Comparison of ENCODE assay signal across 8 cellular contexts in the genomic region with DNA sequence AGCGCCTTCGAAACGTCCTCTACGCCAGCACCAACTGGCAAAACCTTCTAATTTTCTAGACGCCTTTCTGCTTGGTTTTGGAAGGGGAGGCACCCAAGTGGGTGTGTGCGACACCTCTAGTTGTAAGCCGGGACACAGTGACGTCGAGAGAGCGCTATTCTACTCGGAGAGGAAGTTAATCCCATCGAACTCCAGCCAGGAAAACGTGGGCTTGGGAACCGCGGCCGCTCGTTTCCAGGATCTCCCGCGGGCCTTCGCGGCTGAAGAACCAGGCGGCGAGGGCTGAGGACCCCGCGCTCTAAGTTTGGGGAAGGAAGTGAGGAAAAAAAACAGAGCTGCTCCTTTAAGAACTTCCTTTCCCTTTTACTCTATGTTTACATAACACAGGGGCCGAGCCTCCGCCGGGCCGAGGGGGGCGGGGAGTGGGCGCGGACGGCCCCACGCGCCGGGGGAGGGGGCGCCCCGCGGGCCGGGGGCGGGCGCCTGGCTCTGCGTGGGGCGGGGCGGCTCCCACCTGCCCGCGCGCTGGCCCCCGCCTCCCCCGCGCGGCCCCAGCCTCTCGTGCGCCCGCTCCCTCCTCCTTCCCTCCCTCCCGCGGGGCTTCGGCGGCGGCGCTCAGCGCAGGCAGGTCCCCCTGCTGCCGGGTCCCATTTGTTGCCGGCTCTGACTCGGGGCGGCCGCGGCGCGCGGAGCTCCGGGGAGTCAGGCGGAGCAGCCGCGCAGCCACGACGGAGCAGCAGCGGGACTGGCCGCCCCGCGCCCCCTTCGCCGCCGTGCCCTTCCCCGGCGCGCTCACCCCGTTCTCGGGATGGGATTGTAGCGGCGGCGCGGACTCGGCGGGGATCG. TPM values are rescaled to one million over a fixed set of nuclear protein-coding genes. Genes with fewer than 3 reads are reported as not detected.
A peak's percentile ranks its signal among the peaks of the same experiment; 100 is the strongest.
DNase-seq lines count a peak whose midpoint lies in the region; ATAC-seq and TF ChIP-seq lines count a peak whose summit lies in the region.

A gene with protein sequence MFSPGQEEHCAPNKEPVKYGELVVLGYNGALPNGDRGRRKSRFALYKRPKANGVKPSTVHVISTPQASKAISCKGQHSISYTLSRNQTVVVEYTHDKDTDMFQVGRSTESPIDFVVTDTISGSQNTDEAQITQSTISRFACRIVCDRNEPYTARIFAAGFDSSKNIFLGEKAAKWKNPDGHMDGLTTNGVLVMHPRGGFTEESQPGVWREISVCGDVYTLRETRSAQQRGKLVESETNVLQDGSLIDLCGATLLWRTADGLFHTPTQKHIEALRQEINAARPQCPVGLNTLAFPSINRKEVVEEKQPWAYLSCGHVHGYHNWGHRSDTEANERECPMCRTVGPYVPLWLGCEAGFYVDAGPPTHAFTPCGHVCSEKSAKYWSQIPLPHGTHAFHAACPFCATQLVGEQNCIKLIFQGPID (plus strand): TSS at position 647 of the 846 bp plus-strand sequence. CDS start 250 bp downstream, outside the sequence.

- POLR2A ChIA-PET in AG04449 (lab: Yijun Ruan, JAX) = no interaction called here
- POLR2A ChIA-PET in activated CD4-positive, alpha-beta memory T cell treated with anti-CD3 and anti-CD28 coated beads for 36 hours (lab: Charles Lee) = interaction anchor here (0.9 to 3.3 kb wide), 3 partner anchors 9 to 16 kb away, joined by 3 to 19 read pairs (median 3); no protein-coding TSS in a partner anchor

- ATAC-seq in GM19035 (IDR thresholded peaks at IDR 0.05; ENCODE audit: unreplicated experiment) (peak; percentile 67), HG03342 (IDR thresholded peaks at IDR 0.05; ENCODE audit: unreplicated experiment) (peak; percentile 71)

- no peaks in the 10 kb centered on the region for H3K36me3 Mint-ChIP-seq in activated CD4-positive, alpha-beta memory T cell treated with anti-CD3 and anti-CD28 coated beads for 36 hours

- intact Hi-C loops in activated CD4-positive, alpha-beta memory T cell treated with anti-CD3 and anti-CD28 coated beads for 36 hours (cut with micrococcal nuclease) = loop anchor here (2.0 to 10.0 kb wide), 9 partner anchors 19 to 1151 kb away; a partner anchor contains a TSS
- intact Hi-C loops in lower leg skin (cut with DNase I; ENCODE audit: low total_unique reads) = no loop called here

- peak within 1 kb of the TSS; percentile 90 for H3K4me3 Mint-ChIP-seq in activated CD4-positive, alpha-beta memory T cell treated with anti-CD3 and anti-CD28 coated beads for 36 hours

- peak within 1 kb of the TSS; percentile 68 for H3K4me3 ChIP-seq in AG04449 (ENCODE audit: low read depth, low read length)
- H3K4me3 ChIP-seq in lower leg skin (ENCODE audit: low read depth, poor library complexity, severe bottlenecking) = peak within 1 kb of the TSS; percentile 94

- H3K9me3 Mint-ChIP-seq in activated CD4-positive, alpha-beta memory T cell treated with anti-CD3 and anti-CD28 coated beads for 36 hours = no peaks in the 10 kb centered on the region

- H3K27me3 Mint-ChIP-seq in activated CD4-positive, alpha-beta memory T cell treated with anti-CD3 and anti-CD28 coated beads for 36 hours = peaks cover 11% of the 10 kb centered on the region

- DNase-seq in AG04449 (ENCODE audit: low read depth, low spot score) (no peak), NCI-H69 (lab: John Stamatoyannopoulos, UW) (peak; percentile 97), dermis microvascular lymphatic vessel endothelial cell (ENCODE audit: low read depth in 2 of 2) (peak; percentile 33 to 65), lower leg skin (ENCODE audit: low spot score in 2 of 2) (peak; percentile 66 to 96)
- peak; percentile 80 for DNase-seq in activated CD4-positive, alpha-beta memory T cell treated with anti-CD3 and anti-CD28 coated beads for 36 hours
- DNase-seq in stimulated activated CD4-positive, alpha-beta T cell treated with anti-CD3 and anti-CD28 coated beads, Interleukin-4, amount 100 ng/mL, for 24 hours = peak; percentile 75

- TF ChIP-seq POLR2A in lower leg skin (IDR thresholded peaks at IDR 0.05) = peak in 1 of 2 donors; percentile 30

- peak within 1 kb of the TSS; percentile 83 for H3K27ac Mint-ChIP-seq in activated CD4-positive, alpha-beta memory T cell treated with anti-CD3 and anti-CD28 coated beads for 36 hours

- CTCF ChIA-PET in AG04449 (lab: Yijun Ruan, JAX) = interaction anchor here (0.7 to 4.2 kb wide), 10 partner anchors 9 to 384 kb away, joined by 3 to 16 read pairs (median 4); no protein-coding TSS in a partner anchor
- CTCF ChIA-PET in activated CD4-positive, alpha-beta memory T cell treated with anti-CD3 and anti-CD28 coated beads for 36 hours (lab: Charles Lee) = interaction anchor here (0.6 to 2.6 kb wide), 6 partner anchors 13 to 386 kb away, joined by 3 to 16 read pairs (median 4); no protein-coding TSS in a partner anchor

- WGBS in lower leg skin, 2 donors = 1 to 3% methylated on average over 25 to 45 of the region's 96 CpGs

- peak; percentile 62 for TF ChIP-seq CTCF in AG04449 (IDR thresholded peaks at IDR 0.05; ENCODE audit: insufficient read depth, low read length, missing control alignments)
- no peak for TF ChIP-seq CTCF in lower leg skin (IDR thresholded peaks at IDR 0.05)

- peaks cover 41% of the 10 kb centered on the region for H3K4me1 Mint-ChIP-seq in activated CD4-positive, alpha-beta memory T cell treated with anti-CD3 and anti-CD28 coated beads for 36 hours (ENCODE audit: low read depth)

RNA-seq across cellular contexts. Expression of the gene that starts here (rescaled TPM):
- 1 to 10 TPM; 6.4 to 6.6 TPM for total RNA-seq in activated CD4-positive, alpha-beta memory T cell treated with anti-CD3 and anti-CD28 coated beads for 36 hours
- total RNA-seq in dermis microvascular lymphatic vessel endothelial cell = 7.8 and 18.1 TPM in 2 replicates
- 10 to 100 TPM in 3 of 4 donors, 1 to 10 TPM in 1; 10.0 to 17.0 (median 13.2) TPM for total RNA-seq in lower leg skin
